1 cellular context compared by ENCODE assay signal in the genomic region with DNA sequence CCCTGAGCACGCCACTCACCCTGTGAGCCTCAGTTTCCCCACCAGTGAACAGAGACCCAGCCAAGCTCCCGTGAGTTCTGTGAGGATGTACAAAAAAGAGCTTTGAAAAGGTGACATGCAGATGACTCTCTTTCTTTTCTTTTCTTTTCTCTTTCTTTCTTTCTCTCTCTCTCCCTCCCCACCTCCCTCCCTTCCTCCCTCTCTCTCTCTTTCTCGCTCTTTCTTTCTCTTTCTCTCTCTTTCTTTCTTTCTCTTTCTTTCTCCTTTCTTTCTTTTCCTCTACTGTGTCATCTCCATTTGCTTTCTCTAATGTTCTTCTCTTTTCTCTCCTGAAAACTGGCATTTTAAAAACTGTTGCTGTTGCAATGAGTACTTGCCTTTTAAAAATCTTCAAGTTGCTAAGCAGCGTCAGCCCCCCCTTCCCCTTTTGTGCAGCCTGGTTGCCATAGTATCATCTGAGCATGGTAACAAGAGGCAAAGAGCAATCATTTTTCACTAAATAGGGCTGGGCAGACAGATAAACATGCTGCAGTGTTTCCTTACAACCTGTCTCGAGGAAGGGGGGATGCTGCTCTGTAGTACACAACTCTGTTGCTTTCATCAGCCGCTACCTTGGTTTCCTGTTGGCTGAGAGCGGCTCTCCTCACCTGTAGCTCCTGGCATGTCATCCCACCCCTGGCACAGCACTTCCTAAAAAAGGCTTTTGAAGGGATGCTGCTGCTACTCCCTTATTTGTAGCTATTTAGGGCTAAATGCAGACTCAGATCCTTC.
TF ChIP-seq lines count a peak whose summit lies in the region.

No MANE protein-coding gene starts in this region.

TF ChIP-seq in GM23338, 12 proteins besides CTCF, POLR2A, EP300 and RAD21 (continued from another document):
- TF ChIP-seq, protein P1, sequence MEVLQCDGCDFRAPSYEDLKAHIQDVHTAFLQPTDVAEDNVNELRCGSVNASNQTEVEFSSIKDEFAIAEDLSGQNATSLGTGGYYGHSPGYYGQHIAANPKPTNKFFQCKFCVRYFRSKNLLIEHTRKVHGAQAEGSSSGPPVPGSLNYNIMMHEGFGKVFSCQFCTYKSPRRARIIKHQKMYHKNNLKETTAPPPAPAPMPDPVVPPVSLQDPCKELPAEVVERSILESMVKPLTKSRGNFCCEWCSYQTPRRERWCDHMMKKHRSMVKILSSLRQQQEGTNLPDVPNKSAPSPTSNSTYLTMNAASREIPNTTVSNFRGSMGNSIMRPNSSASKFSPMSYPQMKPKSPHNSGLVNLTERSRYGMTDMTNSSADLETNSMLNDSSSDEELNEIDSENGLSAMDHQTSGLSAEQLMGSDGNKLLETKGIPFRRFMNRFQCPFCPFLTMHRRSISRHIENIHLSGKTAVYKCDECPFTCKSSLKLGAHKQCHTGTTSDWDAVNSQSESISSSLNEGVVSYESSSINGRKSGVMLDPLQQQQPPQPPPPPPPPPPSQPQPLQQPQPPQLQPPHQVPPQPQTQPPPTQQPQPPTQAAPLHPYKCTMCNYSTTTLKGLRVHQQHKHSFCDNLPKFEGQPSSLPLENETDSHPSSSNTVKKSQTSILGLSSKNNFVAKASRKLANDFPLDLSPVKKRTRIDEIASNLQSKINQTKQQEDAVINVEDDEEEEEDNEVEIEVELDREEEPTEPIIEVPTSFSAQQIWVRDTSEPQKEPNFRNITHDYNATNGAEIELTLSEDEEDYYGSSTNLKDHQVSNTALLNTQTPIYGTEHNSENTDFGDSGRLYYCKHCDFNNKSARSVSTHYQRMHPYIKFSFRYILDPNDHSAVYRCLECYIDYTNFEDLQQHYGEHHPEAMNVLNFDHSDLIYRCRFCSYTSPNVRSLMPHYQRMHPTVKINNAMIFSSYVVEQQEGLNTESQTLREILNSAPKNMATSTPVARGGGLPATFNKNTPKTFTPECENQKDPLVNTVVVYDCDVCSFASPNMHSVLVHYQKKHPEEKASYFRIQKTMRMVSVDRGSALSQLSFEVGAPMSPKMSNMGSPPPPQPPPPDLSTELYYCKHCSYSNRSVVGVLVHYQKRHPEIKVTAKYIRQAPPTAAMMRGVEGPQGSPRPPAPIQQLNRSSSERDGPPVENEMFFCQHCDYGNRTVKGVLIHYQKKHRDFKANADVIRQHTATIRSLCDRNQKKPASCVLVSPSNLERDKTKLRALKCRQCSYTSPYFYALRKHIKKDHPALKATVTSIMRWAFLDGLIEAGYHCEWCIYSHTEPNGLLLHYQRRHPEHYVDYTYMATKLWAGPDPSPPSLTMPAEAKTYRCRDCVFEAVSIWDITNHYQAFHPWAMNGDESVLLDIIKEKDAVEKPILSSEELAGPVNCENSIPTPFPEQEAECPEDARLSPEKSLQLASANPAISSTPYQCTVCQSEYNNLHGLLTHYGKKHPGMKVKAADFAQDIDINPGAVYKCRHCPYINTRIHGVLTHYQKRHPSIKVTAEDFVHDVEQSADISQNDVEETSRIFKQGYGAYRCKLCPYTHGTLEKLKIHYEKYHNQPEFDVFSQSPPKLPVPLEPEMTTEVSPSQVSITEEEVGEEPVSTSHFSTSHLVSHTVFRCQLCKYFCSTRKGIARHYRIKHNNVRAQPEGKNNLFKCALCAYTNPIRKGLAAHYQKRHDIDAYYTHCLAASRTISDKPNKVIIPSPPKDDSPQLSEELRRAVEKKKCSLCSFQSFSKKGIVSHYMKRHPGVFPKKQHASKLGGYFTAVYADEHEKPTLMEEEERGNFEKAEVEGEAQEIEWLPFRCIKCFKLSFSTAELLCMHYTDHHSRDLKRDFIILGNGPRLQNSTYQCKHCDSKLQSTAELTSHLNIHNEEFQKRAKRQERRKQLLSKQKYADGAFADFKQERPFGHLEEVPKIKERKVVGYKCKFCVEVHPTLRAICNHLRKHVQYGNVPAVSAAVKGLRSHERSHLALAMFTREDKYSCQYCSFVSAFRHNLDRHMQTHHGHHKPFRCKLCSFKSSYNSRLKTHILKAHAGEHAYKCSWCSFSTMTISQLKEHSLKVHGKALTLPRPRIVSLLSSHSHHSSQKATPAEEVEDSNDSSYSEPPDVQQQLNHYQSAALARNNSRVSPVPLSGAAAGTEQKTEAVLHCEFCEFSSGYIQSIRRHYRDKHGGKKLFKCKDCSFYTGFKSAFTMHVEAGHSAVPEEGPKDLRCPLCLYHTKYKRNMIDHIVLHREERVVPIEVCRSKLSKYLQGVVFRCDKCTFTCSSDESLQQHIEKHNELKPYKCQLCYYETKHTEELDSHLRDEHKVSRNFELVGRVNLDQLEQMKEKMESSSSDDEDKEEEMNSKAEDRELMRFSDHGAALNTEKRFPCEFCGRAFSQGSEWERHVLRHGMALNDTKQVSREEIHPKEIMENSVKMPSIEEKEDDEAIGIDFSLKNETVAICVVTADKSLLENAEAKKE (CRISPR knock-in tag; IDR thresholded peaks at IDR 0.05) = no peak
- TF ChIP-seq EZH2 (IDR thresholded peaks at IDR 0.05; ENCODE audit: low read depth, unreplicated experiment) = no peak
- TF ChIP-seq, protein P2, sequence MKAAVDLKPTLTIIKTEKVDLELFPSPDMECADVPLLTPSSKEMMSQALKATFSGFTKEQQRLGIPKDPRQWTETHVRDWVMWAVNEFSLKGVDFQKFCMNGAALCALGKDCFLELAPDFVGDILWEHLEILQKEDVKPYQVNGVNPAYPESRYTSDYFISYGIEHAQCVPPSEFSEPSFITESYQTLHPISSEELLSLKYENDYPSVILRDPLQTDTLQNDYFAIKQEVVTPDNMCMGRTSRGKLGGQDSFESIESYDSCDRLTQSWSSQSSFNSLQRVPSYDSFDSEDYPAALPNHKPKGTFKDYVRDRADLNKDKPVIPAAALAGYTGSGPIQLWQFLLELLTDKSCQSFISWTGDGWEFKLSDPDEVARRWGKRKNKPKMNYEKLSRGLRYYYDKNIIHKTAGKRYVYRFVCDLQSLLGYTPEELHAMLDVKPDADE (IDR thresholded peaks at IDR 0.05) = no peak
- TF ChIP-seq NANOG (IDR thresholded peaks at IDR 0.05; ENCODE audit: borderline replicate concordance) = no peak
- no peak for TF ChIP-seq ZNF331 (CRISPR knock-in tag; IDR thresholded peaks at IDR 0.05; ENCODE audit: low read depth)
